Comparison of ENCODE assay signal across 18 cellular contexts in genomic region chr22:42963231-42963595, GRCh38. TPM values are rescaled to one million over a fixed set of nuclear protein-coding genes. Genes with fewer than 3 reads are reported as not detected.
DNase-seq lines count a peak whose midpoint lies in the region; ATAC-seq and TF ChIP-seq lines count a peak whose summit lies in the region.
"Had no signal": no experiment of that assay in that cellular context is flagged by ENCODE, and none has a peak within 500 bp of the region (broad histone marks: within the 10 kb centered on the region; RNA-seq: fewer than 3 reads in every experiment).

No MANE protein-coding gene starts in this region.

- no peak overlapping the region for H4K5ac ChIP-seq in mesendoderm (ENCODE audit: low read length)

- H3K79me2 ChIP-seq in mesendoderm (ENCODE audit: control insufficient read depth, insufficient read depth, low read length), result peaks cover 31% of the 10 kb centered on the region

- peaks cover 5% of the 10 kb centered on the region for H3K36me3 Mint-ChIP-seq in activated naive CD4-positive, alpha-beta T cell treated with anti-CD3 and anti-CD28 coated beads, Interleukin-2, amount 50 U/mL, for 24 hours
- H3K36me3 Mint-ChIP-seq in chondrocyte (ENCODE audit: low read depth), result peaks cover 6% of the 10 kb centered on the region
- H3K36me3 Mint-ChIP-seq in naive thymus-derived CD4-positive, alpha-beta T cell, result peaks cover 0 to 28% (median 10%) of the 10 kb centered on the region in 5 donors
- H3K36me3 Mint-ChIP-seq: immature natural killer cell had no signal

- H4K8ac ChIP-seq in mesendoderm (ENCODE audit: low read depth, low read length), result no peak overlapping the region

- no peaks in the 10 kb centered on the region for H3K9me3 Mint-ChIP-seq in activated naive CD4-positive, alpha-beta T cell treated with anti-CD3 and anti-CD28 coated beads, Interleukin-2, amount 50 U/mL, for 24 hours
- H3K9me3 Mint-ChIP-seq in chondrocyte (ENCODE audit: low read depth), result no peaks in the 10 kb centered on the region
- no peaks in the 10 kb centered on the region for H3K9me3 Mint-ChIP-seq in naive thymus-derived CD4-positive, alpha-beta T cell
- H3K9me3 Mint-ChIP-seq: activated CD4-positive, alpha-beta T cell treated with anti-CD3 and anti-CD28 coated beads, Interleukin-2, amount 10 ng/mL, durations not matched to agents 7 days and 5 days; CD4-positive, alpha-beta memory T cell; central memory CD8-positive, alpha-beta T cell; immature natural killer cell had no signal

- TF ChIP-seq CTCF in chondrocyte (IDR thresholded peaks at IDR 0.05) (no peak), tibial artery (IDR thresholded peaks at IDR 0.05) (no peak)

- peak overlapping the region; percentile 60 for H3K23ac ChIP-seq in mesendoderm (ENCODE audit: low read length)

- no peak overlapping the region for H2BK120ac ChIP-seq in mesendoderm (ENCODE audit: low read depth, low read length)

- no peak for DNase-seq in activated naive CD4-positive, alpha-beta T cell treated with anti-CD3 and anti-CD28 coated beads, Interleukin-2, amount 50 U/mL, for 16 hours
- DNase-seq in chondrocyte (ENCODE audit: low spot score) (no peak), mesendoderm (no peak), tibial artery (no peak), dedifferentiated amniotic fluid mesenchymal stem cell (ENCODE audit: extremely low spot score) (no peak)
- no peak for DNase-seq in naive thymus-derived CD4-positive, alpha-beta T cell
- DNase-seq: activated CD4-positive, alpha-beta T cell treated with anti-CD3 and anti-CD28 coated beads, Interleukin-2, amount 10 ng/mL, durations not matched to agents 7 days and 5 days; activated T-cell treated with anti-CD3 and anti-CD28 coated beads, Interleukin-2, amount 50 U/mL, for 1 hour; CD4-positive, alpha-beta memory T cell; H7; immature natural killer cell; NCI-H187; NCI-H510A; psoas muscle had no signal

- H3K27ac Mint-ChIP-seq in activated naive CD4-positive, alpha-beta T cell treated with anti-CD3 and anti-CD28 coated beads, Interleukin-2, amount 50 U/mL, for 24 hours, result peak overlapping the region; percentile 51
- peak overlapping the region; percentile 74 for H3K27ac Mint-ChIP-seq in chondrocyte (ENCODE audit: unreplicated experiment)
- peak overlapping the region in 1 of 9 donors; percentile 3 for H3K27ac Mint-ChIP-seq in naive thymus-derived CD4-positive, alpha-beta T cell
- H3K27ac Mint-ChIP-seq: activated CD4-positive, alpha-beta T cell treated with anti-CD3 and anti-CD28 coated beads, Interleukin-2, amount 10 ng/mL, durations not matched to agents 7 days and 5 days had no signal

- no peak overlapping the region for H3K56ac ChIP-seq in mesendoderm (ENCODE audit: low read length)

- H2BK5ac ChIP-seq in mesendoderm (ENCODE audit: low read length), result no peak overlapping the region

- H3K4me1 ChIP-seq in mesendoderm (ENCODE audit: control insufficient read depth, low read depth, low read length) (peaks cover 26% of the 10 kb centered on the region), tibial artery (peaks cover 0 to 83% (median 51%) of the 10 kb centered on the region in 4 donors)
- H3K4me1 ChIP-seq in naive thymus-derived CD4-positive, alpha-beta T cell (ENCODE audit: control insufficient read depth in 2 of 2, insufficient read depth in 2 of 2, low read length in 2 of 2), result peaks cover 0 to 23% of the 10 kb centered on the region in 2 donors

- POLR2A ChIA-PET in naive thymus-derived CD4-positive, alpha-beta T cell (lab: Charles Lee), result no interaction called here

- CTCF ChIA-PET in naive thymus-derived CD4-positive, alpha-beta T cell (lab: Charles Lee), result no interaction called here

- H2AK5ac ChIP-seq in mesendoderm (ENCODE audit: low read length), result no peak overlapping the region

- no peaks in the 10 kb centered on the region for H3K9me3 ChIP-seq in tibial artery
- no peaks in the 10 kb centered on the region for H3K9me3 ChIP-seq in naive thymus-derived CD4-positive, alpha-beta T cell (ENCODE audit: control insufficient read depth in 2 of 3, low read length in 3 of 3)
- H3K9me3 ChIP-seq: psoas muscle had no signal

- no peak overlapping the region for H3K4me2 ChIP-seq in mesendoderm (ENCODE audit: low read length)

- H3K27me3 ChIP-seq in mesendoderm (ENCODE audit: insufficient read depth, low read length, poor library complexity) (no peaks in the 10 kb centered on the region), tibial artery (no peaks in the 10 kb centered on the region)
- H3K27me3 ChIP-seq in naive thymus-derived CD4-positive, alpha-beta T cell (ENCODE audit: control insufficient read depth in 2 of 2, insufficient read depth in 2 of 2, low read length in 2 of 2), result no peaks in the 10 kb centered on the region
- H3K27me3 ChIP-seq: SJSA1 had no signal

- peaks cover 79% of the 10 kb centered on the region for H3K4me1 Mint-ChIP-seq in activated naive CD4-positive, alpha-beta T cell treated with anti-CD3 and anti-CD28 coated beads, Interleukin-2, amount 50 U/mL, for 24 hours
- H3K4me1 Mint-ChIP-seq in chondrocyte (ENCODE audit: low read depth), result peaks cover 80% of the 10 kb centered on the region
- peaks cover 47 to 84% (median 76%) of the 10 kb centered on the region in 7 donors for H3K4me1 Mint-ChIP-seq in naive thymus-derived CD4-positive, alpha-beta T cell

- ATAC-seq in HG02571 (IDR thresholded peaks at IDR 0.05; ENCODE audit: unreplicated experiment), result no peak
- ATAC-seq in naive thymus-derived CD4-positive, alpha-beta T cell, result no peak
- ATAC-seq: psoas muscle had no signal

- no peak overlapping the region for H3K9ac ChIP-seq in mesendoderm (ENCODE audit: low read length)

- no peak overlapping the region for H3K4ac ChIP-seq in mesendoderm (ENCODE audit: low read depth, low read length)

- H3K27me3 Mint-ChIP-seq in activated naive CD4-positive, alpha-beta T cell treated with anti-CD3 and anti-CD28 coated beads, Interleukin-2, amount 50 U/mL, for 24 hours, result no peaks in the 10 kb centered on the region
- no peaks in the 10 kb centered on the region for H3K27me3 Mint-ChIP-seq in chondrocyte (ENCODE audit: low read depth)
- H3K27me3 Mint-ChIP-seq in naive thymus-derived CD4-positive, alpha-beta T cell, result no peaks in the 10 kb centered on the region
- H3K27me3 Mint-ChIP-seq: activated CD4-positive, alpha-beta T cell treated with anti-CD3 and anti-CD28 coated beads, Interleukin-2, amount 10 ng/mL, durations not matched to agents 7 days and 5 days; CD4-positive, alpha-beta memory T cell; central memory CD8-positive, alpha-beta T cell had no signal

- WGBS in mesendoderm (ENCODE audit: extremely low coverage, insufficient coverage, low lambda C conversion rate), result no CpG with 5 or more reads among the region's 9 CpGs

- H3K27ac ChIP-seq in mesendoderm (ENCODE audit: low read depth, low read length) (no peak overlapping the region), tibial artery (peak overlapping the region; percentile 48 to 51)
- H3K27ac ChIP-seq in naive thymus-derived CD4-positive, alpha-beta T cell (ENCODE audit: low read depth, low read length), result no peak overlapping the region
- H3K27ac ChIP-seq: psoas muscle, SJSA1 had no signal

- peaks cover 24% of the 10 kb centered on the region for H3K79me1 ChIP-seq in mesendoderm (ENCODE audit: low read length)

- intact Hi-C loops in tibial artery (cut with DNase I; ENCODE audit: low total_unique reads), result loop anchor here (10.0 kb wide), 1 partner anchor 58 kb away; no protein-coding TSS in a partner anchor
- intact Hi-C loops in naive thymus-derived CD4-positive, alpha-beta T cell (cut with micrococcal nuclease), result loop anchor here in 1 of 2 donors (5.0 kb wide), 1 partner anchor 54 kb away; the partner anchor contains the start of gene PACSIN2

- H3K18ac ChIP-seq in mesendoderm (ENCODE audit: low read length), result no peak overlapping the region

- no peaks in the 10 kb centered on the region for H3K36me3 ChIP-seq in mesendoderm (ENCODE audit: control insufficient read depth, insufficient read depth, low read length)
- H3K36me3 ChIP-seq in tibial artery, result peaks cover 0 to 4% (median 0%) of the 10 kb centered on the region in 3 donors
- no peaks in the 10 kb centered on the region for H3K36me3 ChIP-seq in naive thymus-derived CD4-positive, alpha-beta T cell (ENCODE audit: control insufficient read depth in 2 of 3, insufficient read depth in 3 of 3, low read length in 3 of 3)

- no peak overlapping the region for H2BK15ac ChIP-seq in mesendoderm (replicated peaks; ENCODE audit: low read depth)

- H3K4me3 ChIP-seq in mesendoderm (ENCODE audit: low read length) (no peak overlapping the region), tibial artery (no peak overlapping the region)
- no peak overlapping the region for H3K4me3 ChIP-seq in naive thymus-derived CD4-positive, alpha-beta T cell (ENCODE audit: low read length)
- H3K4me3 ChIP-seq: psoas muscle, SJSA1 had no signal

- H3K4me3 Mint-ChIP-seq in activated naive CD4-positive, alpha-beta T cell treated with anti-CD3 and anti-CD28 coated beads, Interleukin-2, amount 50 U/mL, for 24 hours, result no peak overlapping the region
- no peak overlapping the region for H3K4me3 Mint-ChIP-seq in chondrocyte (ENCODE audit: unreplicated experiment)
- no peak overlapping the region for H3K4me3 Mint-ChIP-seq in naive thymus-derived CD4-positive, alpha-beta T cell
- H3K4me3 Mint-ChIP-seq: activated CD4-positive, alpha-beta T cell treated with anti-CD3 and anti-CD28 coated beads, Interleukin-2, amount 10 ng/mL, durations not matched to agents 7 days and 5 days; CD4-positive, alpha-beta memory T cell; central memory CD8-positive, alpha-beta T cell; immature natural killer cell had no signal

RNA-seq across cellular contexts. Expression of gene PACSIN2, which starts 51.7 kb away (rescaled TPM):
- total RNA-seq in chondrocyte, result 58.9 to 93.4 TPM (median 82.1 TPM) in 3 replicates
- 48.6 TPM for polyA plus RNA-seq in mesendoderm (2013, experiment 1 of 2)
- polyA plus RNA-seq in mesendoderm (2013, experiment 2 of 2), result 48.6 TPM
- total RNA-seq in naive thymus-derived CD4-positive, alpha-beta T cell, result 10 to 100 TPM; 27.6 to 62.5 (median 38.1) TPM
- polyA plus RNA-seq in naive thymus-derived CD4-positive, alpha-beta T cell, result 10 to 100 TPM; 26.6 to 36.3 TPM

Comparison
In these comparisons a context has a peak if more than half of its experiments do, and no peak if none do; other contexts are left out.
1. H3K27ac ChIP-seq: peak in tibial artery (2 of 2); none in mesendoderm (single experiment) and naive thymus-derived CD4-positive, alpha-beta T cell (single experiment).